In the genomic region with DNA sequence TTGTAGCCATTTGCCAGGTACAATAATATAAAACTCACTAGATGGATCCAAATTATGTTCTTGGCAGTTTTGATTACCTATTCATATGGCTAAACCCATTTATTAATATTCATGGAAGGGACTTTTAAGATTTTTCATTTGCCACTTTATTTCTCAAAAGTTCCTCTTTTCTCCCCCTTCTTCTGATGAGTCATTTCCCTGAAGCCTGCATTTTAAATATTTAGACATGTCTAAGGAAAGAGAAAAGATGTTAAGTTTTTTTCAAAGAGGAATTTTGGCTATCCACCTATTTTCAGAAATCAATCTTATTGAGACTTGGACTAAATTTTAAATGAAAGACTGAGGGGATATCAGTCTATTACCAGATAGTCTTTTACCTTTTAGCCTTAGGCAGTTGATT, we compare ENCODE assay signal across 23 cellular contexts.
A peak's percentile ranks its signal among the peaks of the same experiment; 100 is the strongest.
DNase-seq lines count a peak whose midpoint lies in the region; ATAC-seq, FAIRE-seq and TF ChIP-seq lines count a peak whose summit lies in the region.
"Had no signal": no experiment of that assay in that cellular context is flagged by ENCODE, and none has a peak within 500 bp of the region (broad histone marks: within the 10 kb centered on the region; RNA-seq: fewer than 3 reads in every experiment).

No MANE protein-coding gene starts in this region.

- no peaks in the 10 kb centered on the region for H3K79me2 ChIP-seq in endothelial cell of umbilical vein (ENCODE audit: control insufficient read depth, insufficient read depth, low read length)

- intact Hi-C loops in endothelial cell of umbilical vein (cut with micrococcal nuclease) = no loop called here

- POLR2A ChIA-PET in endothelial cell of umbilical vein (lab: Charles Lee) = no interaction called here

- BruUV-seq in endothelial cell of umbilical vein (replicated peaks; lab: Mats Ljungman, UMichigan) = no TSS peak

- dilution Hi-C loops in endothelial cell of umbilical vein (cut with MboI; ENCODE audit: extremely low pct_ligation_motif_present, low sequenced_read_pairs) = no loop called here

- H3K9me3 ChIP-seq in endothelial cell of umbilical vein (replicated peaks; ENCODE audit: control insufficient read depth, insufficient read depth, low read length) = no peaks in the 10 kb centered on the region
- H3K9me3 ChIP-seq in gastroesophageal sphincter = no peaks in the 10 kb centered on the region
- H3K9me3 ChIP-seq: esophagus squamous epithelium, tibial nerve had no signal

- no peak overlapping the region for H2AFZ ChIP-seq in endothelial cell of umbilical vein (ENCODE audit: low read depth, low read length)
- H2AFZ ChIP-seq: GM23248 had no signal

- TF ChIP-seq POLR2A in endothelial cell of umbilical vein (IDR thresholded peaks at IDR 0.05; ENCODE audit: low read depth, low read length) (no peak), gastroesophageal sphincter (IDR thresholded peaks at IDR 0.05) (no peak)

- no peak overlapping the region for H3K4me3 ChIP-seq in endothelial cell of umbilical vein (replicated peaks in 1 of 3; ENCODE audit: insufficient read depth in 1 of 3, low read depth in 1 of 3, low read length in 3 of 3)
- H3K4me3 ChIP-seq in gastroesophageal sphincter = no peak overlapping the region
- H3K4me3 ChIP-seq: esophagus squamous epithelium, GM23248, tibial nerve had no signal

- H3K9me1 ChIP-seq in endothelial cell of umbilical vein (replicated peaks; ENCODE audit: control insufficient read depth, extremely low read depth, insufficient read depth, low read length) = no peaks in the 10 kb centered on the region

- no peak overlapping the region for H3K27ac ChIP-seq in endothelial cell of umbilical vein (ENCODE audit: insufficient read depth, low read depth, low read length)
- no peak overlapping the region for H3K27ac ChIP-seq in gastroesophageal sphincter
- H3K27ac ChIP-seq: esophagus squamous epithelium, GM23248, tibial nerve had no signal

- H3K27me3 ChIP-seq in endothelial cell of umbilical vein (ENCODE audit: control insufficient read depth in 2 of 2, insufficient read depth in 2 of 2, low read length in 2 of 2) (no peaks in the 10 kb centered on the region), gastroesophageal sphincter (no peaks in the 10 kb centered on the region)
- H3K27me3 ChIP-seq: esophagus squamous epithelium, tibial nerve had no signal

- CTCF ChIA-PET in endothelial cell of umbilical vein (lab: Charles Lee) = no interaction called here

- H3K36me3 ChIP-seq in endothelial cell of umbilical vein (ENCODE audit: control insufficient read depth in 2 of 2, extremely low read depth in 1 of 2, insufficient read depth in 2 of 2, low read length in 2 of 2) (no peaks in the 10 kb centered on the region), gastroesophageal sphincter (no peaks in the 10 kb centered on the region)
- H3K36me3 ChIP-seq: esophagus squamous epithelium, tibial nerve had no signal

- no peaks in the 10 kb centered on the region for H4K20me1 ChIP-seq in endothelial cell of umbilical vein (replicated peaks; ENCODE audit: control insufficient read depth, extremely low read depth, insufficient read depth, low read length)

- ATAC-seq in gastroesophageal sphincter (no peak), HG02970 (IDR thresholded peaks at IDR 0.05; ENCODE audit: low FRiP score, unreplicated experiment) (no peak)
- ATAC-seq: HepG2; naive thymus-derived CD4-positive, alpha-beta T cell had no signal

- H3K4me1 ChIP-seq in endothelial cell of umbilical vein (ENCODE audit: control insufficient read depth, extremely low read depth, insufficient read depth, low read length) (no peaks in the 10 kb centered on the region), gastroesophageal sphincter (no peaks in the 10 kb centered on the region)
- H3K4me1 ChIP-seq: esophagus squamous epithelium, tibial nerve had no signal

- H3K4me2 ChIP-seq in endothelial cell of umbilical vein (ENCODE audit: insufficient read depth, low read length) = no peak overlapping the region

- no peak for TF ChIP-seq EP300 in gastroesophageal sphincter (IDR thresholded peaks at IDR 0.05)

- no peak for FAIRE-seq in endothelial cell of umbilical vein (lab: Jason Lieb, UNC)
- FAIRE-seq: HepG2, TTC549 had no signal

- peak; percentile 7 for DNase-seq in SKM-1 treated with dmso at 0.1 percent for 144 hours (lab: John Stamatoyannopoulos, UW; ENCODE audit: unreplicated experiment)
- no peak for DNase-seq in SKM-1 (lab: John Stamatoyannopoulos, UW; ENCODE audit: unreplicated experiment)
- peak; percentile 7 for DNase-seq in SIG-M5 (lab: John Stamatoyannopoulos, UW)
- no peak for DNase-seq in endothelial cell of umbilical vein (ENCODE audit: low read depth, low spot score)
- DNase-seq in stromal cell of bone marrow (ENCODE audit: low read depth) = peak; percentile 11
- DNase-seq in SW 1271 (lab: John Stamatoyannopoulos, UW) = no peak
- DNase-seq: activated CD4-positive, alpha-beta memory T cell treated with anti-CD3 and anti-CD28 coated beads, Interleukin-2, amount 10 ng/mL, durations not matched to agents 7 days and 5 days; activated CD4-positive, alpha-beta T cell treated with anti-CD3 and anti-CD28 coated beads for 1 hour; cortex of kidney; endodermal cell; esophagus squamous epithelium; GM23248; islet precursor cell; naive thymus-derived CD4-positive, alpha-beta T cell; NCI-H1436; NCI-H2081 treated with DMSO at 0.1 percent for 48 hours; NCI-H345; NCI-H82 had no signal

- no peak overlapping the region for H3K9ac ChIP-seq in endothelial cell of umbilical vein (replicated peaks; ENCODE audit: extremely low read depth, insufficient read depth, low read length)
- H3K9ac ChIP-seq: GM23248 had no signal

- TF ChIP-seq CTCF in endothelial cell of umbilical vein (IDR thresholded peaks at IDR 0.05; ENCODE audit: extremely low read depth in 1 of 2, insufficient read depth in 1 of 2, low read depth in 1 of 2, low read length in 2 of 2) (no peak), gastroesophageal sphincter (IDR thresholded peaks at IDR 0.05) (no peak)

TF ChIP-seq in endothelial cell of umbilical vein, 7 proteins besides CTCF, POLR2A, EP300 and RAD21:
- TF ChIP-seq JUN (IDR thresholded peaks at IDR 0.05; ENCODE audit: borderline replicate concordance, insufficient read depth, insufficient read length, low read depth) (no peak), POLR2AphosphoS5 (IDR thresholded peaks at IDR 0.05; ENCODE audit: insufficient read depth, low read depth, low read length) (no peak), MYC (IDR thresholded peaks at IDR 0.05; ENCODE audit: low read depth, low read length) (no peak), EZH2 (IDR thresholded peaks at IDR 0.05; ENCODE audit: borderline replicate concordance, low read depth, low read length, severe bottlenecking) (no peak), GATA2 (IDR thresholded peaks at IDR 0.05; ENCODE audit: insufficient read depth, insufficient read length, low read depth, low read length) (no peak), MAX (IDR thresholded peaks at IDR 0.05; ENCODE audit: insufficient read depth, insufficient read length) (no peak), FOS (IDR thresholded peaks at IDR 0.05; ENCODE audit: borderline replicate concordance, insufficient read depth, low read length) (peak; percentile 58)

Comparison
In these comparisons a context has a peak if more than half of its experiments do, and no peak if none do; other contexts are left out.
1. DNase-seq: peak in SKM-1 treated with dmso at 0.1 percent for 144 hours (single experiment), SIG-M5 (single experiment) and stromal cell of bone marrow (single experiment); none in SKM-1 (single experiment), endothelial cell of umbilical vein (single experiment) and SW 1271 (0 of 2).